Comparison of ENCODE assay signal across 1 cellular context in genomic region chr19:48321622-48322591, GRCh38.
TF ChIP-seq lines count a peak whose summit lies in the region.

No MANE protein-coding gene starts in this region.

TF ChIP-seq in GM12878, 131 proteins besides CTCF, POLR2A, EP300 and RAD21 (continued from another document and continues in another):
- TF ChIP-seq, protein P1, sequence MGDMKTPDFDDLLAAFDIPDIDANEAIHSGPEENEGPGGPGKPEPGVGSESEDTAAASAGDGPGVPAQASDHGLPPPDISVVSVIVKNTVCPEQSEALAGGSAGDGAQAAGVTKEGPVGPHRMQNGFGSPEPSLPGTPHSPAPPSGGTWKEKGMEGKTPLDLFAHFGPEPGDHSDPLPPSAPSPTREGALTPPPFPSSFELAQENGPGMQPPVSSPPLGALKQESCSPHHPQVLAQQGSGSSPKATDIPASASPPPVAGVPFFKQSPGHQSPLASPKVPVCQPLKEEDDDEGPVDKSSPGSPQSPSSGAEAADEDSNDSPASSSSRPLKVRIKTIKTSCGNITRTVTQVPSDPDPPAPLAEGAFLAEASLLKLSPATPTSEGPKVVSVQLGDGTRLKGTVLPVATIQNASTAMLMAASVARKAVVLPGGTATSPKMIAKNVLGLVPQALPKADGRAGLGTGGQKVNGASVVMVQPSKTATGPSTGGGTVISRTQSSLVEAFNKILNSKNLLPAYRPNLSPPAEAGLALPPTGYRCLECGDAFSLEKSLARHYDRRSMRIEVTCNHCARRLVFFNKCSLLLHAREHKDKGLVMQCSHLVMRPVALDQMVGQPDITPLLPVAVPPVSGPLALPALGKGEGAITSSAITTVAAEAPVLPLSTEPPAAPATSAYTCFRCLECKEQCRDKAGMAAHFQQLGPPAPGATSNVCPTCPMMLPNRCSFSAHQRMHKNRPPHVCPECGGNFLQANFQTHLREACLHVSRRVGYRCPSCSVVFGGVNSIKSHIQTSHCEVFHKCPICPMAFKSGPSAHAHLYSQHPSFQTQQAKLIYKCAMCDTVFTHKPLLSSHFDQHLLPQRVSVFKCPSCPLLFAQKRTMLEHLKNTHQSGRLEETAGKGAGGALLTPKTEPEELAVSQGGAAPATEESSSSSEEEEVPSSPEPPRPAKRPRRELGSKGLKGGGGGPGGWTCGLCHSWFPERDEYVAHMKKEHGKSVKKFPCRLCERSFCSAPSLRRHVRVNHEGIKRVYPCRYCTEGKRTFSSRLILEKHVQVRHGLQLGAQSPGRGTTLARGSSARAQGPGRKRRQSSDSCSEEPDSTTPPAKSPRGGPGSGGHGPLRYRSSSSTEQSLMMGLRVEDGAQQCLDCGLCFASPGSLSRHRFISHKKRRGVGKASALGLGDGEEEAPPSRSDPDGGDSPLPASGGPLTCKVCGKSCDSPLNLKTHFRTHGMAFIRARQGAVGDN (IDR thresholded peaks at IDR 0.05) = peak; percentile 79
- no peak for TF ChIP-seq ASH2L (IDR thresholded peaks at IDR 0.05; ENCODE audit: borderline replicate concordance, low read depth)
- peak; percentile 44 for TF ChIP-seq NKRF (conservative IDR thresholded peaks at IDR 0.05)
- no peak for TF ChIP-seq RBBP5 (conservative IDR thresholded peaks at IDR 0.05)
- TF ChIP-seq BCL11A (IDR thresholded peaks at IDR 0.05; ENCODE audit: low read depth, low read length) = no peak; the same call in none of the 2 replicates
- TF ChIP-seq MXI1 (IDR thresholded peaks at IDR 0.05; ENCODE audit: low read depth, low read length) = peak; percentile 34; the same call in 1 of the 2 replicates
- TF ChIP-seq TCF3 (IDR thresholded peaks at IDR 0.05; ENCODE audit: borderline replicate concordance, insufficient read depth, low read depth, low read length) = peak; percentile 76
- TF ChIP-seq SIX5 (IDR thresholded peaks at IDR 0.05; ENCODE audit: low read depth, low read length, severe bottlenecking) = no peak
- TF ChIP-seq SMAD1 (IDR thresholded peaks at IDR 0.05; ENCODE audit: low read depth, partially characterized antibody) = peak; percentile 68
- peak; percentile 52; the same call in 1 of the 2 replicates for TF ChIP-seq NR2F1 (conservative IDR thresholded peaks at IDR 0.05)
- TF ChIP-seq ZNF274 (IDR thresholded peaks at IDR 0.05; ENCODE audit: insufficient read depth, insufficient read length) = no peak
- TF ChIP-seq, protein P2, sequence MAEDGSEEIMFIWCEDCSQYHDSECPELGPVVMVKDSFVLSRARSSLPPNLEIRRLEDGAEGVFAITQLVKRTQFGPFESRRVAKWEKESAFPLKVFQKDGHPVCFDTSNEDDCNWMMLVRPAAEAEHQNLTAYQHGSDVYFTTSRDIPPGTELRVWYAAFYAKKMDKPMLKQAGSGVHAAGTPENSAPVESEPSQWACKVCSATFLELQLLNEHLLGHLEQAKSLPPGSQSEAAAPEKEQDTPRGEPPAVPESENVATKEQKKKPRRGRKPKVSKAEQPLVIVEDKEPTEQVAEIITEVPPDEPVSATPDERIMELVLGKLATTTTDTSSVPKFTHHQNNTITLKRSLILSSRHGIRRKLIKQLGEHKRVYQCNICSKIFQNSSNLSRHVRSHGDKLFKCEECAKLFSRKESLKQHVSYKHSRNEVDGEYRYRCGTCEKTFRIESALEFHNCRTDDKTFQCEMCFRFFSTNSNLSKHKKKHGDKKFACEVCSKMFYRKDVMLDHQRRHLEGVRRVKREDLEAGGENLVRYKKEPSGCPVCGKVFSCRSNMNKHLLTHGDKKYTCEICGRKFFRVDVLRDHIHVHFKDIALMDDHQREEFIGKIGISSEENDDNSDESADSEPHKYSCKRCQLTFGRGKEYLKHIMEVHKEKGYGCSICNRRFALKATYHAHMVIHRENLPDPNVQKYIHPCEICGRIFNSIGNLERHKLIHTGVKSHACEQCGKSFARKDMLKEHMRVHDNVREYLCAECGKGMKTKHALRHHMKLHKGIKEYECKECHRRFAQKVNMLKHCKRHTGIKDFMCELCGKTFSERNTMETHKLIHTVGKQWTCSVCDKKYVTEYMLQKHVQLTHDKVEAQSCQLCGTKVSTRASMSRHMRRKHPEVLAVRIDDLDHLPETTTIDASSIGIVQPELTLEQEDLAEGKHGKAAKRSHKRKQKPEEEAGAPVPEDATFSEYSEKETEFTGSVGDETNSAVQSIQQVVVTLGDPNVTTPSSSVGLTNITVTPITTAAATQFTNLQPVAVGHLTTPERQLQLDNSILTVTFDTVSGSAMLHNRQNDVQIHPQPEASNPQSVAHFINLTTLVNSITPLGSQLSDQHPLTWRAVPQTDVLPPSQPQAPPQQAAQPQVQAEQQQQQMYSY (CRISPR knock-in tag; IDR thresholded peaks at IDR 0.05) = no peak
- TF ChIP-seq, protein P3, sequence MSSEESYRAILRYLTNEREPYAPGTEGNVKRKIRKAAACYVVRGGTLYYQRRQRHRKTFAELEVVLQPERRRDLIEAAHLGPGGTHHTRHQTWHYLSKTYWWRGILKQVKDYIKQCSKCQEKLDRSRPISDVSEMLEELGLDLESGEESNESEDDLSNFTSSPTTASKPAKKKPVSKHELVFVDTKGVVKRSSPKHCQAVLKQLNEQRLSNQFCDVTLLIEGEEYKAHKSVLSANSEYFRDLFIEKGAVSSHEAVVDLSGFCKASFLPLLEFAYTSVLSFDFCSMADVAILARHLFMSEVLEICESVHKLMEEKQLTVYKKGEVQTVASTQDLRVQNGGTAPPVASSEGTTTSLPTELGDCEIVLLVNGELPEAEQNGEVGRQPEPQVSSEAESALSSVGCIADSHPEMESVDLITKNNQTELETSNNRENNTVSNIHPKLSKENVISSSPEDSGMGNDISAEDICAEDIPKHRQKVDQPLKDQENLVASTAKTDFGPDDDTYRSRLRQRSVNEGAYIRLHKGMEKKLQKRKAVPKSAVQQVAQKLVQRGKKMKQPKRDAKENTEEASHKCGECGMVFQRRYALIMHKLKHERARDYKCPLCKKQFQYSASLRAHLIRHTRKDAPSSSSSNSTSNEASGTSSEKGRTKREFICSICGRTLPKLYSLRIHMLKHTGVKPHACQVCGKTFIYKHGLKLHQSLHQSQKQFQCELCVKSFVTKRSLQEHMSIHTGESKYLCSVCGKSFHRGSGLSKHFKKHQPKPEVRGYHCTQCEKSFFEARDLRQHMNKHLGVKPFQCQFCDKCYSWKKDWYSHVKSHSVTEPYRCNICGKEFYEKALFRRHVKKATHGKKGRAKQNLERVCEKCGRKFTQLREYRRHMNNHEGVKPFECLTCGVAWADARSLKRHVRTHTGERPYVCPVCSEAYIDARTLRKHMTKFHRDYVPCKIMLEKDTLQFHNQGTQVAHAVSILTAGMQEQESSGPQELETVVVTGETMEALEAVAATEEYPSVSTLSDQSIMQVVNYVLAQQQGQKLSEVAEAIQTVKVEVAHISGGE (CRISPR knock-in tag; IDR thresholded peaks at IDR 0.05) = no peak
- TF ChIP-seq MLLT1 (IDR thresholded peaks at IDR 0.05) = peak; percentile 27; the same call in 1 of the 2 replicates
- TF ChIP-seq SIN3A (IDR thresholded peaks at IDR 0.05; ENCODE audit: low read depth, low read length) = no peak; the same call in 1 of the 2 replicates
- TF ChIP-seq BACH1 (IDR thresholded peaks at IDR 0.05; ENCODE audit: borderline replicate concordance) = peak; percentile 79; the same call in 1 of the 2 replicates
- TF ChIP-seq NFXL1 (IDR thresholded peaks at IDR 0.05; ENCODE audit: borderline replicate concordance) = no peak
- TF ChIP-seq, protein P4, sequence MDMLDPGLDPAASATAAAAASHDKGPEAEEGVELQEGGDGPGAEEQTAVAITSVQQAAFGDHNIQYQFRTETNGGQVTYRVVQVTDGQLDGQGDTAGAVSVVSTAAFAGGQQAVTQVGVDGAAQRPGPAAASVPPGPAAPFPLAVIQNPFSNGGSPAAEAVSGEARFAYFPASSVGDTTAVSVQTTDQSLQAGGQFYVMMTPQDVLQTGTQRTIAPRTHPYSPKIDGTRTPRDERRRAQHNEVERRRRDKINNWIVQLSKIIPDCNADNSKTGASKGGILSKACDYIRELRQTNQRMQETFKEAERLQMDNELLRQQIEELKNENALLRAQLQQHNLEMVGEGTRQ (IDR thresholded peaks at IDR 0.05; ENCODE audit: borderline replicate concordance, low read depth, low read length) = peak; percentile 71
- TF ChIP-seq YBX1 (IDR thresholded peaks at IDR 0.05) = no peak
- TF ChIP-seq RB1 (IDR thresholded peaks at IDR 0.05; ENCODE audit: borderline replicate concordance) = no peak; the same call in 1 of the 2 replicates
- peak; percentile 88 to 92 for TF ChIP-seq IKZF2 (IDR thresholded peaks at IDR 0.05)
- TF ChIP-seq, protein P5, sequence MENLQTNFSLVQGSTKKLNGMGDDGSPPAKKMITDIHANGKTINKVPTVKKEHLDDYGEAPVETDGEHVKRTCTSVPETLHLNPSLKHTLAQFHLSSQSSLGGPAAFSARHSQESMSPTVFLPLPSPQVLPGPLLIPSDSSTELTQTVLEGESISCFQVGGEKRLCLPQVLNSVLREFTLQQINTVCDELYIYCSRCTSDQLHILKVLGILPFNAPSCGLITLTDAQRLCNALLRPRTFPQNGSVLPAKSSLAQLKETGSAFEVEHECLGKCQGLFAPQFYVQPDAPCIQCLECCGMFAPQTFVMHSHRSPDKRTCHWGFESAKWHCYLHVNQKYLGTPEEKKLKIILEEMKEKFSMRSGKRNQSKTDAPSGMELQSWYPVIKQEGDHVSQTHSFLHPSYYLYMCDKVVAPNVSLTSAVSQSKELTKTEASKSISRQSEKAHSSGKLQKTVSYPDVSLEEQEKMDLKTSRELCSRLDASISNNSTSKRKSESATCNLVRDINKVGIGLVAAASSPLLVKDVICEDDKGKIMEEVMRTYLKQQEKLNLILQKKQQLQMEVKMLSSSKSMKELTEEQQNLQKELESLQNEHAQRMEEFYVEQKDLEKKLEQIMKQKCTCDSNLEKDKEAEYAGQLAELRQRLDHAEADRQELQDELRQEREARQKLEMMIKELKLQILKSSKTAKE (IDR thresholded peaks at IDR 0.05; ENCODE audit: low read depth, poor library complexity, severe bottlenecking) = no peak
- TF ChIP-seq SREBF1 (IDR thresholded peaks at IDR 0.05; ENCODE audit: low read length) = no peak
- TF ChIP-seq MYC (IDR thresholded peaks at IDR 0.05; ENCODE audit: insufficient read depth, insufficient read length, insufficient replicate concordance, low read length, severe bottlenecking) = peak; percentile 58
- TF ChIP-seq BRCA1 (IDR thresholded peaks at IDR 0.05; ENCODE audit: low read depth, low read length) = no peak
- TF ChIP-seq, protein P6, sequence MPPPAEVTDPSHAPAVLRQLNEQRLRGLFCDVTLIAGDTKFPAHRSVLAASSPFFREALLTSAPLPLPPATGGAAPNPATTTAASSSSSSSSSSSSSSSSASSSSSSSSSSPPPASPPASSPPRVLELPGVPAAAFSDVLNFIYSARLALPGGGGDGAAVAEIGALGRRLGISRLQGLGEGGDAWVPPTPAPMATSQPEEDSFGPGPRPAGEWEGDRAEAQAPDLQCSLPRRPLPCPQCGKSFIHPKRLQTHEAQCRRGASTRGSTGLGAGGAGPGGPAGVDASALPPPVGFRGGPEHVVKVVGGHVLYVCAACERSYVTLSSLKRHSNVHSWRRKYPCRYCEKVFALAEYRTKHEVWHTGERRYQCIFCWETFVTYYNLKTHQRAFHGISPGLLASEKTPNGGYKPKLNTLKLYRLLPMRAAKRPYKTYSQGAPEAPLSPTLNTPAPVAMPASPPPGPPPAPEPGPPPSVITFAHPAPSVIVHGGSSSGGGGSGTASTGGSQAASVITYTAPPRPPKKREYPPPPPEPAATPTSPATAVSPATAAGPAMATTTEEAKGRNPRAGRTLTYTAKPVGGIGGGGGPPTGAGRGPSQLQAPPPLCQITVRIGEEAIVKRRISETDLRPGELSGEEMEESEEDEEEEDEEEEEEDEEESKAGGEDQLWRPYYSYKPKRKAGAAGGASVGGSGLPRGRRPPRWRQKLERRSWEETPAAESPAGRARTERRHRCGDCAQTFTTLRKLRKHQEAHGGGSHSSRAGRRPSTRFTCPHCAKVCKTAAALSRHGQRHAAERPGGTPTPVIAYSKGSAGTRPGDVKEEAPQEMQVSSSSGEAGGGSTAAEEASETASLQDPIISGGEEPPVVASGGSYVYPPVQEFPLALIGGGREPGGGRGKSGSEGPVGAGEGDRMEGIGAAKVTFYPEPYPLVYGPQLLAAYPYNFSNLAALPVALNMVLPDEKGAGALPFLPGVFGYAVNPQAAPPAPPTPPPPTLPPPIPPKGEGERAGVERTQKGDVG (CRISPR knock-in tag; IDR thresholded peaks at IDR 0.05) = no peak
- 0 out of 2 replicates have a peak, but pooled peaks have one; percentile 33 for TF ChIP-seq NRF1 (conservative IDR thresholded peaks at IDR 0.05; ENCODE audit: low read depth, low read length)
- TF ChIP-seq NR2C2 (IDR thresholded peaks at IDR 0.05; ENCODE audit: borderline replicate concordance, control insufficient read depth, insufficient read length, low read depth) = no peak
- TF ChIP-seq ZBED1 (IDR thresholded peaks at IDR 0.05; ENCODE audit: borderline replicate concordance) = peak; percentile 69; the same call in 1 of the 2 replicates
- TF ChIP-seq ZZZ3 (IDR thresholded peaks at IDR 0.05; ENCODE audit: control insufficient read depth, insufficient read length, low read depth) = no peak
- TF ChIP-seq, protein P7, sequence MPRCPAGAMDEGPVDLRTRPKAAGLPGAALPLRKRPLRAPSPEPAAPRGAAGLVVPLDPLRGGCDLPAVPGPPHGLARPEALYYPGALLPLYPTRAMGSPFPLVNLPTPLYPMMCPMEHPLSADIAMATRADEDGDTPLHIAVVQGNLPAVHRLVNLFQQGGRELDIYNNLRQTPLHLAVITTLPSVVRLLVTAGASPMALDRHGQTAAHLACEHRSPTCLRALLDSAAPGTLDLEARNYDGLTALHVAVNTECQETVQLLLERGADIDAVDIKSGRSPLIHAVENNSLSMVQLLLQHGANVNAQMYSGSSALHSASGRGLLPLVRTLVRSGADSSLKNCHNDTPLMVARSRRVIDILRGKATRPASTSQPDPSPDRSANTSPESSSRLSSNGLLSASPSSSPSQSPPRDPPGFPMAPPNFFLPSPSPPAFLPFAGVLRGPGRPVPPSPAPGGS (IDR thresholded peaks at IDR 0.05; ENCODE audit: borderline replicate concordance, insufficient read depth, low read depth, low read length, poor library complexity, severe bottlenecking) = peak; percentile 92
- TF ChIP-seq CHD4 (IDR thresholded peaks at IDR 0.05) = no peak
